Comparison of ENCODE assay signal across 16 cellular contexts in genomic region chr10:132400041-132400546, GRCh38. TPM values are rescaled to one million over a fixed set of nuclear protein-coding genes. Genes with fewer than 3 reads are reported as not detected.
A peak's percentile ranks its signal among the peaks of the same experiment; 100 is the strongest.
DNase-seq lines count a peak whose midpoint lies in the region; ATAC-seq lines count a peak whose summit lies in the region.
"Had no signal": no experiment of that assay in that cellular context is flagged by ENCODE, and none has a peak within 500 bp of the region (broad histone marks: within the 10 kb centered on the region; RNA-seq: fewer than 3 reads in every experiment).

No MANE protein-coding gene starts in this region.

- H2BK15ac ChIP-seq in neuronal stem cell (ENCODE audit: low read length): peak overlapping the region; percentile 45

- peaks cover 1% of the 10 kb centered on the region for H3K79me1 ChIP-seq in neuronal stem cell (ENCODE audit: low read depth, low read length)

- ATAC-seq in Right ventricle myocardium inferior (no peak), left ventricle myocardium superior (no peak)

- H2AFZ ChIP-seq in neuronal stem cell (ENCODE audit: low read length): no peak overlapping the region

- H3K4me2 ChIP-seq in neuronal stem cell (ENCODE audit: insufficient read depth, low read length, poor library complexity, severe bottlenecking): no peak overlapping the region

- DNase-seq in Right ventricle myocardium inferior (ENCODE audit: missing footprints): peak; percentile 64
- DNase-seq in cardiac septum (ENCODE audit: low spot score): no peak
- peak; percentile 28 for DNase-seq in left ventricle myocardium superior
- no peak for DNase-seq in neuronal stem cell (ENCODE audit: low spot score)
- DNase-seq in NCI-H2081 (lab: John Stamatoyannopoulos, UW): no peak
- no peak for DNase-seq in AG08396 (ENCODE audit: low spot score)
- DNase-seq in NCI-H82 treated with DMSO at 0.1 percent for 48 hours (lab: John Stamatoyannopoulos, UW; ENCODE audit: unreplicated experiment): no peak
- no peak for DNase-seq in NCI-H187 (lab: John Stamatoyannopoulos, UW)
- DNase-seq: activated CD4-positive, alpha-beta T cell treated with anti-CD3 and anti-CD28 coated beads, Interleukin-2, amount 50 U/mL, for 48 hours; COR-L47; effector CD8-positive, alpha-beta T cell; NCI-H446 treated with DMSO at 0.1 percent for 48 hours; stimulated activated CD4-positive, alpha-beta T cell treated with anti-CD3 and anti-CD28 coated beads, Interleukin-4, amount 100 ng/mL, for 1 hour; stimulated activated naive CD4-positive, alpha-beta T cell had no signal

- H2BK12ac ChIP-seq in neuronal stem cell (ENCODE audit: low read length): no peak overlapping the region

- H3K36me3 ChIP-seq in neuronal stem cell (replicated peaks in 1 of 2; ENCODE audit: control insufficient read depth in 2 of 2, insufficient read depth in 2 of 2, low read length in 2 of 2): no peaks in the 10 kb centered on the region
- H3K36me3 ChIP-seq: ovary had no signal

- peak overlapping the region; percentile 66 for H3K4ac ChIP-seq in neuronal stem cell (ENCODE audit: low read length)

- H3K9ac ChIP-seq in neuronal stem cell (ENCODE audit: low read depth, low read length, poor library complexity): peak overlapping the region; percentile 60

- H3K4me3 ChIP-seq in neuronal stem cell (ENCODE audit: low read length in 2 of 2): no peak overlapping the region
- H3K4me3 ChIP-seq: ovary had no signal

- no peak overlapping the region for H3K27ac ChIP-seq in neuronal stem cell (replicated peaks; ENCODE audit: low read length)
- H3K27ac ChIP-seq: 22Rv1, ovary had no signal

- H4K8ac ChIP-seq in neuronal stem cell (ENCODE audit: low read depth, low read length): no peak overlapping the region

- H3K23ac ChIP-seq in neuronal stem cell (ENCODE audit: low read depth, low read length, poor library complexity): no peak overlapping the region

- H3K14ac ChIP-seq in neuronal stem cell (ENCODE audit: low read length): no peak overlapping the region

- H3K9me3 ChIP-seq in neuronal stem cell (replicated peaks in 1 of 2; ENCODE audit: control insufficient read depth in 2 of 2, insufficient read depth in 1 of 2, low read depth in 1 of 2, low read length in 2 of 2): no peaks in the 10 kb centered on the region
- H3K9me3 ChIP-seq: ovary had no signal

- no peak overlapping the region for H2BK120ac ChIP-seq in neuronal stem cell (ENCODE audit: low read depth, low read length)

- peak overlapping the region; percentile 75 for H2BK5ac ChIP-seq in neuronal stem cell (ENCODE audit: low read length)

- peak overlapping the region; percentile 63 for H2AK5ac ChIP-seq in neuronal stem cell (ENCODE audit: low read depth, low read length)

- peaks cover 8 to 11% of the 10 kb centered on the region in 2 donors for H3K4me1 ChIP-seq in neuronal stem cell (ENCODE audit: control insufficient read depth in 2 of 2, insufficient read depth in 1 of 2, low read depth in 1 of 2, low read length in 2 of 2)

- peak overlapping the region; percentile 83 for H3K18ac ChIP-seq in neuronal stem cell (ENCODE audit: low read length)

- WGBS in neuronal stem cell (ENCODE audit: extremely low coverage in 2 of 2, insufficient read length in 2 of 2, insufficient replicate concordance in 1 of 2), 2 donors: no CpG with 5 or more reads among the region's 9 CpGs

- H3K27me3 ChIP-seq in neuronal stem cell (ENCODE audit: control insufficient read depth in 3 of 3, insufficient read depth in 3 of 3, low read depth in 1 of 3, low read length in 3 of 3): peaks cover 0 to 19% (median 0%) of the 10 kb centered on the region in 3 experiments
- H3K27me3 ChIP-seq: ovary had no signal

- no peak overlapping the region for H4K91ac ChIP-seq in neuronal stem cell (ENCODE audit: low read depth, low read length, poor library complexity)

- intact Hi-C loops in Right ventricle myocardium inferior (cut with DNase I): no loop called here
- intact Hi-C loops in cardiac septum (cut with DNase I): no loop called here
- intact Hi-C loops in left ventricle myocardium superior (cut with micrococcal nuclease): no loop called here

RNA-seq across cellular contexts. Expression of gene PWWP2B, which starts 3.1 kb away (rescaled TPM):
- total RNA-seq in Right ventricle myocardium inferior (22.3 TPM), cardiac septum (14.3 TPM), left ventricle myocardium superior (19.9 TPM)
- polyA plus RNA-seq in neuronal stem cell (2013, experiment 1 of 2): 2.1 TPM
- 2.0 TPM for polyA plus RNA-seq in neuronal stem cell (2013, experiment 2 of 2)

Comparison
In these comparisons a context has a peak if more than half of its experiments do, and no peak if none do; other contexts are left out.
1. DNase-seq: peak in Right ventricle myocardium inferior (single experiment) and left ventricle myocardium superior (single experiment); none in cardiac septum (single experiment), neuronal stem cell (single experiment), NCI-H2081 (0 of 2), AG08396 (single experiment), NCI-H82 treated with DMSO at 0.1 percent for 48 hours (single experiment) and NCI-H187 (0 of 2).